Comparison of ENCODE assay signal across 23 cellular contexts in genomic region chr1:169886422-169886821, GRCh38.
"Had no signal": no experiment of that assay in that cellular context is flagged by ENCODE, and none has a peak within 500 bp of the region (broad histone marks: within the 10 kb centered on the region; RNA-seq: fewer than 3 reads in every experiment).

No MANE protein-coding gene starts in this region.

- DNase-seq: activated CD4-positive, alpha-beta memory T cell treated with anti-CD3 and anti-CD28 coated beads, Interleukin-2, amount 10 ng/mL, durations not matched to agents 7 days and 5 days; activated CD4-positive, alpha-beta T cell treated with anti-CD3 and anti-CD28 coated beads, Interleukin-2, amount 10 ng/mL, durations not matched to agents 24 days and 14 days; activated effector memory CD4-positive, alpha-beta T cell treated with Interleukin-2 at 50 U/mL for 16 hours; activated naive CD4-positive, alpha-beta T cell treated with anti-CD3 and anti-CD28 coated beads for 36 hours; activated naive CD8-positive, alpha-beta T cell treated with anti-CD3 and anti-CD28 coated beads, Interleukin-2, amount 10 ng/mL, durations not matched to agents 7 days and 5 days; activated T-cell treated with anti-CD3 and anti-CD28 coated beads, Interleukin-2, amount 50 U/mL, for 72 hours; amygdala; colonic mucosa; dorsolateral prefrontal cortex; effector memory CD8-positive, alpha-beta T cell; glutamatergic neuron; hippocampal formation; kidney glomerular epithelial cell; left ventricle myocardium superior; mammary epithelial cell; right lobe of liver; small intestine; stimulated activated CD4-positive, alpha-beta T cell treated with anti-CD3 and anti-CD28 coated beads, Interleukin-15, amount 100 ng/mL, for 24 hours; stomach; T-helper 2 cell had no signal

- ATAC-seq: activated CD4-positive, CD25-positive, alpha-beta regulatory T cell treated with anti-CD3 and anti-CD28 coated beads, Interleukin-2, amount 50 U/mL, for 24 hours; activated T-cell treated with anti-CD3 and anti-CD28 coated beads, Interleukin-2, amount 50 U/mL, for 72 hours; effector memory CD8-positive, alpha-beta T cell; esophagus mucosa; left ventricle myocardium superior; right lobe of liver; stimulated activated memory B cell treated with anti-CD40 and anti-IgM and Interleukin-4, amounts not matched to agents 10 μg/mL and 1 μg/mL and 100 μg/mL, for 72 hours had no signal

- H3K4me3 ChIP-seq: colonic mucosa, dorsolateral prefrontal cortex, right lobe of liver, stomach had no signal
